ENCODE assay signal across 1 cellular context in the genomic region with DNA sequence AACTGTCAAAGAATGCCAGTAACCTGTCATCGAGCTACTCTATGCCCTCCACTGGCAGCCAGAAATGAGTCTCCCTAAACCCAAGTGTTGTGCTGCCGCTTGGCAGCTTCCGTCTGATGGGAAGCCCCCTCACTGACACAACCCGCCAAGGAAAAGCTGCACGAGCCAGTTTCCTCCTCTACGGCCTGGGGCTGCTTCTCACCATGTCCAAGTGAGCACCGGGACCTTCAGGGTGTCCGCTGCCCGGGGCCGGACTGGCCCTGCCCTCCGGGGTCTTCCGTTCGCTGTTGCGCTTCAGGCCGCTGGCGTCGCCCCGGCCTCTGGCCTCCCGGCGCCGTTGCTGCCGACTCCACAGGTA.
TF ChIP-seq lines count a peak whose summit lies in the region.

No MANE protein-coding gene starts in this region.

TF ChIP-seq in IMR-90, 13 proteins besides CTCF, POLR2A, EP300 and RAD21:
- TF ChIP-seq MAFK (IDR thresholded peaks at IDR 0.05; ENCODE audit: low read depth, low read length) (no peak), RCOR1 (IDR thresholded peaks at IDR 0.05; ENCODE audit: insufficient replicate concordance, low read length) (no peak), MAZ (IDR thresholded peaks at IDR 0.05; ENCODE audit: borderline replicate concordance, low read depth, low read length) (no peak), RFX5 (IDR thresholded peaks at IDR 0.05; ENCODE audit: low read depth, low read length) (no peak), NFE2L2 (IDR thresholded peaks at IDR 0.05; ENCODE audit: low read depth, low read length) (no peak)
- TF ChIP-seq, protein P1, sequence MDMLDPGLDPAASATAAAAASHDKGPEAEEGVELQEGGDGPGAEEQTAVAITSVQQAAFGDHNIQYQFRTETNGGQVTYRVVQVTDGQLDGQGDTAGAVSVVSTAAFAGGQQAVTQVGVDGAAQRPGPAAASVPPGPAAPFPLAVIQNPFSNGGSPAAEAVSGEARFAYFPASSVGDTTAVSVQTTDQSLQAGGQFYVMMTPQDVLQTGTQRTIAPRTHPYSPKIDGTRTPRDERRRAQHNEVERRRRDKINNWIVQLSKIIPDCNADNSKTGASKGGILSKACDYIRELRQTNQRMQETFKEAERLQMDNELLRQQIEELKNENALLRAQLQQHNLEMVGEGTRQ (IDR thresholded peaks at IDR 0.05; ENCODE audit: low read depth, low read length): no peak
